ENCODE assay signal across 8 cellular contexts in the genomic region with DNA sequence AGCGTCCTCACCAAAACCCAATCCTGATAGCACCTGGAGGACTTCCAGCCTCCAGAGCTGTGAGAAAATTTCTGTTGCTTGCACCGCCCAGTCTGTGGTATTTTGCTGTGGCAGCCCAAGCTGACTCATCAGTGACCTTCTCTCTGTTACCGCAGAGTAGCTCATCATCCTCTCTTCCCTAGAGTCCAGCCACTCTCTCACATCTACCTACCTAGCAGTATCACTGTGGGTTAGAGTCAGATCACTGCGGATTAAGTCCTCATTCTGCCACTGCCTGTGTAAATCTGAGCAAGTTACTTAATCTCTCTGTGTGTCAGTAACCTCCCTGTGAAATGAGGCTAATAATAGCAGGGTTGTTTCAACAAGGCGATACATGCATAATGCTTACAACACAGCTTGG. TPM values are rescaled to one million over a fixed set of nuclear protein-coding genes. Genes with fewer than 3 reads are reported as not detected.
DNase-seq lines count a peak whose midpoint lies in the region; ATAC-seq and TF ChIP-seq lines count a peak whose summit lies in the region.

No MANE protein-coding gene starts in this region.

- H3K9me3 Mint-ChIP-seq in activated CD4-positive, alpha-beta memory T cell treated with anti-CD3 and anti-CD28 coated beads for 36 hours, result no peaks in the 10 kb centered on the region

- CTCF ChIA-PET in activated CD4-positive, alpha-beta memory T cell treated with anti-CD3 and anti-CD28 coated beads for 36 hours (lab: Charles Lee), result interaction anchor here (0.6 to 1.4 kb wide), 3 partner anchors 28 to 467 kb away, joined by 3 read pairs; no protein-coding TSS in a partner anchor

- ATAC-seq in GM21367 (IDR thresholded peaks at IDR 0.05; ENCODE audit: unreplicated experiment), result peak; percentile 47
- peak; percentile 30 to 91 for ATAC-seq in upper lobe of left lung (ENCODE audit: low FRiP score in 2 of 2)
- ATAC-seq in GM21515 (IDR thresholded peaks at IDR 0.05; ENCODE audit: unreplicated experiment), result no peak

- no peak for TF ChIP-seq CTCF in AG09319 (IDR thresholded peaks at IDR 0.05; ENCODE audit: low read depth, low read length)
- TF ChIP-seq CTCF in upper lobe of left lung (IDR thresholded peaks at IDR 0.05), result no peak

- H3K36me3 Mint-ChIP-seq in activated CD4-positive, alpha-beta memory T cell treated with anti-CD3 and anti-CD28 coated beads for 36 hours, result no peaks in the 10 kb centered on the region

- H3K4me3 ChIP-seq in upper lobe of left lung, result no peak overlapping the region

- WGBS in upper lobe of left lung, 2 donors, result 63 to 74% methylated on average over 5 of the region's 5 CpGs

- no peak for TF ChIP-seq EP300 in upper lobe of left lung (IDR thresholded peaks at IDR 0.05)

- H3K27ac ChIP-seq in upper lobe of left lung, result no peak overlapping the region

- POLR2A ChIA-PET in activated CD4-positive, alpha-beta memory T cell treated with anti-CD3 and anti-CD28 coated beads for 36 hours (lab: Charles Lee), result interaction anchor here (0.6 kb wide), 1 partner anchor 37 kb away, joined by 4 read pairs; no protein-coding TSS in a partner anchor

- H3K27me3 Mint-ChIP-seq in activated CD4-positive, alpha-beta memory T cell treated with anti-CD3 and anti-CD28 coated beads for 36 hours, result peaks cover 1% of the 10 kb centered on the region

- H3K4me3 Mint-ChIP-seq in activated CD4-positive, alpha-beta memory T cell treated with anti-CD3 and anti-CD28 coated beads for 36 hours, result no peak overlapping the region

- no peaks in the 10 kb centered on the region for H3K27me3 ChIP-seq in upper lobe of left lung

- no peaks in the 10 kb centered on the region for H3K36me3 ChIP-seq in upper lobe of left lung

- intact Hi-C loops in activated CD4-positive, alpha-beta memory T cell treated with anti-CD3 and anti-CD28 coated beads for 36 hours (cut with micrococcal nuclease), result loop anchor here (1.0 to 5.0 kb wide), 10 partner anchors 31 to 430 kb away; partner anchors contain the start of gene USPL1

- peak overlapping the region; percentile 11 for H3K27ac Mint-ChIP-seq in activated CD4-positive, alpha-beta memory T cell treated with anti-CD3 and anti-CD28 coated beads for 36 hours

- DNase-seq in AG09319 (ENCODE audit: extremely low read depth, low read depth) (peak; percentile 60), HuH-7.5 (ENCODE audit: low spot score) (peak; percentile 5), foreskin melanocyte (peak; percentile 39), upper lobe of left lung (peak in 1 of 2 donors; percentile 38), epidermal melanocyte (ENCODE audit: insufficient read length, low spot score) (no peak)
- peak; percentile 80 for DNase-seq in activated CD4-positive, alpha-beta memory T cell treated with anti-CD3 and anti-CD28 coated beads for 36 hours

- no peak for TF ChIP-seq POLR2A in upper lobe of left lung (IDR thresholded peaks at IDR 0.05)

- no peaks in the 10 kb centered on the region for H3K9me3 ChIP-seq in upper lobe of left lung

- H3K4me1 Mint-ChIP-seq in activated CD4-positive, alpha-beta memory T cell treated with anti-CD3 and anti-CD28 coated beads for 36 hours (ENCODE audit: low read depth), result peaks cover 24% of the 10 kb centered on the region

- H3K4me1 ChIP-seq in upper lobe of left lung, result peaks cover 0 to 3% (median under 1%) of the 10 kb centered on the region in 4 donors

RNA-seq across cellular contexts. Expression of gene USPL1, which starts 40.3 kb away (rescaled TPM):
- 10 to 100 TPM; 13.3 to 13.8 TPM for total RNA-seq in activated CD4-positive, alpha-beta memory T cell treated with anti-CD3 and anti-CD28 coated beads for 36 hours
- total RNA-seq in upper lobe of left lung, result 10 to 100 TPM; 10.8 to 25.1 (median 16.2) TPM
